Comparison of ENCODE assay signal across 19 cellular contexts in genomic region chr9:8962084-8962483, GRCh38.
DNase-seq lines count a peak whose midpoint lies in the region; ATAC-seq, FAIRE-seq and TF ChIP-seq lines count a peak whose summit lies in the region.
"Had no signal": no experiment of that assay in that cellular context is flagged by ENCODE, and none has a peak within 500 bp of the region (broad histone marks: within the 10 kb centered on the region; RNA-seq: fewer than 3 reads in every experiment).

No MANE protein-coding gene starts in this region.

- H2BK5ac ChIP-seq in H1 (ENCODE audit: low read depth, low read length), result no peak overlapping the region
- no peak overlapping the region for H2BK5ac ChIP-seq in trophoblast cell (ENCODE audit: low read depth, low read length, poor library complexity)

- H3K4me2 ChIP-seq in H1 (ENCODE audit: insufficient read depth in 1 of 2, low read depth in 2 of 2, low read length in 2 of 2) (no peak overlapping the region), trophoblast cell (ENCODE audit: low read length) (no peak overlapping the region)

- H3K23ac ChIP-seq in H1 (ENCODE audit: insufficient read length), result no peak overlapping the region
- H3K23ac ChIP-seq in trophoblast cell (ENCODE audit: low read length), result peak overlapping the region; percentile 81

- no peak overlapping the region for H2BK12ac ChIP-seq in H1 (ENCODE audit: low read depth, low read length)
- H2BK12ac ChIP-seq in trophoblast cell (ENCODE audit: low read length), result no peak overlapping the region

- H3K79me2 ChIP-seq in H1 (ENCODE audit: control insufficient read depth in 1 of 2, insufficient read depth in 2 of 2, low read length in 2 of 2), result no peaks in the 10 kb centered on the region
- H3K79me2 ChIP-seq in trophoblast cell (ENCODE audit: control insufficient read depth, insufficient read depth, low read length, poor library complexity), result no peaks in the 10 kb centered on the region

- TF ChIP-seq POLR2A in H1 (IDR thresholded peaks at IDR 0.05; ENCODE audit: control extremely low read depth in 1 of 2, low read depth in 2 of 2, low read length in 2 of 2) (no peak), vagina (IDR thresholded peaks at IDR 0.05) (no peak)

- no peak overlapping the region for H2BK15ac ChIP-seq in H1 (ENCODE audit: low read length)

- H3K4me1 ChIP-seq in H1 (replicated peaks in 1 of 4; ENCODE audit: control insufficient read depth in 3 of 4, insufficient read depth in 4 of 4, low read length in 3 of 4), result peaks cover 0 to 3% (median 0%) of the 10 kb centered on the region in 4 experiments; a peak in 1 of 7 replicates
- peaks cover 0 to 2% of the 10 kb centered on the region in 2 experiments for H3K4me1 ChIP-seq in trophoblast cell (ENCODE audit: control insufficient read depth in 1 of 2, insufficient read depth in 2 of 2, low read length in 2 of 2)
- no peaks in the 10 kb centered on the region for H3K4me1 ChIP-seq in vagina
- H3K4me1 ChIP-seq: SJSA1 had no signal

- ATAC-seq in GM18861 (IDR thresholded peaks at IDR 0.05; ENCODE audit: unreplicated experiment), result peak; percentile 49
- ATAC-seq: Panc1 had no signal

- no peak overlapping the region for H2BK20ac ChIP-seq in H1 (ENCODE audit: low read length)

- no peak overlapping the region for H3K18ac ChIP-seq in H1 (ENCODE audit: extremely low read depth, low read length)
- H3K18ac ChIP-seq in trophoblast cell (ENCODE audit: low read length), result no peak overlapping the region

- H3K14ac ChIP-seq in H1 (ENCODE audit: insufficient read length) (no peak overlapping the region), trophoblast cell (ENCODE audit: low read length) (no peak overlapping the region)

- H4K12ac ChIP-seq in trophoblast cell (ENCODE audit: low read depth, low read length), result no peak overlapping the region

- no peaks in the 10 kb centered on the region for H3K36me3 ChIP-seq in H1 (ENCODE audit: control insufficient read depth in 2 of 4, insufficient read depth in 4 of 4, low read length in 3 of 4)
- H3K36me3 ChIP-seq in trophoblast cell (ENCODE audit: control insufficient read depth in 1 of 2, insufficient read depth in 2 of 2, low read length in 2 of 2), result no peaks in the 10 kb centered on the region
- no peaks in the 10 kb centered on the region for H3K36me3 ChIP-seq in vagina
- H3K36me3 ChIP-seq: SJSA1 had no signal

- TF ChIP-seq CTCF in H1 (IDR thresholded peaks at IDR 0.05; ENCODE audit: control extremely low read depth in 1 of 3, insufficient read depth in 1 of 3, low read depth in 1 of 3, low read length in 3 of 3) (no peak), vagina (IDR thresholded peaks at IDR 0.05) (no peak)

- H2AFZ ChIP-seq in H1 (ENCODE audit: low read length) (0 out of 2 replicates have a peak overlapping the region, but pooled peaks have one; percentile 40), trophoblast cell (ENCODE audit: insufficient read depth, low read length, poor library complexity) (no peak overlapping the region)

- H3K9ac ChIP-seq in H1 (replicated peaks in 1 of 4; ENCODE audit: extremely low read depth in 1 of 4, low read depth in 3 of 4, low read length in 3 of 4) (no peak overlapping the region), trophoblast cell (ENCODE audit: low read length) (no peak overlapping the region)

- no peaks in the 10 kb centered on the region for H3K23me2 ChIP-seq in H1 (ENCODE audit: low read depth, low read length)

- H3K56ac ChIP-seq in H1 (replicated peaks; ENCODE audit: insufficient read length, low read depth, low read length), result no peak overlapping the region

- no peak overlapping the region for H4K91ac ChIP-seq in H1 (replicated peaks; ENCODE audit: insufficient read length, low read length)
- no peak overlapping the region for H4K91ac ChIP-seq in trophoblast cell (ENCODE audit: low read depth, low read length)

- H3K9me3 ChIP-seq in H1 (ENCODE audit: insufficient read depth in 2 of 2, low read depth in 1 of 2, low read length in 1 of 2) (no peaks in the 10 kb centered on the region), trophoblast cell (ENCODE audit: insufficient read depth, low read depth, low read length) (no peaks in the 10 kb centered on the region), vagina (no peaks in the 10 kb centered on the region)
- H3K9me3 ChIP-seq: SJSA1 had no signal

- POLR2A ChIA-PET in H1 (lab: Charles Lee; ENCODE audit: partially characterized antibody), result no interaction called here

- H4K8ac ChIP-seq in H1 (ENCODE audit: extremely low read depth, insufficient read depth, low read length), result no peak overlapping the region
- H4K8ac ChIP-seq in trophoblast cell (ENCODE audit: low read depth, low read length), result no peak overlapping the region

- FAIRE-seq in H1 (lab: Jason Lieb, UNC), result no peak
- FAIRE-seq: A204.1, G401.6, GM19239, H54 had no signal

- CTCF ChIA-PET in H1 (lab: Charles Lee; ENCODE audit: partially characterized antibody), result interaction anchor here (0.5 to 0.8 kb wide), 2 partner anchors 250 to 829 kb away, joined by 3 to 4 read pairs; no protein-coding TSS in a partner anchor

- no peak overlapping the region for H3K4me3 ChIP-seq in H1 (ENCODE audit: extremely low read depth in 1 of 4, insufficient read depth in 2 of 4, low read depth in 3 of 4, low read length in 4 of 4)
- H3K4me3 ChIP-seq in trophoblast cell (ENCODE audit: low read depth, low read length), result no peak overlapping the region
- H3K4me3 ChIP-seq in vagina, result no peak overlapping the region
- H3K4me3 ChIP-seq: SJSA1 had no signal

- no peak overlapping the region for H2BK120ac ChIP-seq in H1 (replicated peaks; ENCODE audit: low read depth, low read length)
- no peak overlapping the region for H2BK120ac ChIP-seq in trophoblast cell (ENCODE audit: insufficient read depth, low read length, poor library complexity)

- H4K5ac ChIP-seq in H1 (ENCODE audit: insufficient read length, low read depth, low read length), result no peak overlapping the region

- H3K79me1 ChIP-seq in H1 (ENCODE audit: low read depth, low read length) (no peaks in the 10 kb centered on the region), trophoblast cell (ENCODE audit: low read length) (no peaks in the 10 kb centered on the region)

- no peak for TF ChIP-seq EP300 in H1 (IDR thresholded peaks at IDR 0.05; ENCODE audit: borderline replicate concordance in 1 of 2, low read depth in 2 of 2, low read length in 2 of 2)

- 87% methylated on average over 2 of the region's 2 CpGs; no CpG with 5 or more reads in 1 of the 2 experiments for WGBS in H1 (ENCODE audit: extremely low coverage in 1 of 2, insufficient coverage in 1 of 2, insufficient read length in 1 of 2, insufficient replicate concordance in 2 of 2, low coverage in 1 of 2, low lambda C conversion rate in 2 of 2, missing lambda C conversion rate in 1 of 2), 2 experiments
- WGBS in trophoblast cell (ENCODE audit: extremely low coverage, insufficient coverage, insufficient read length), result no CpG with 5 or more reads among the region's 2 CpGs

- H3K27ac ChIP-seq in H1 (ENCODE audit: low read depth, low read length) (no peak overlapping the region), trophoblast cell (ENCODE audit: low read depth, low read length) (no peak overlapping the region), vagina (no peak overlapping the region)
- H3K27ac ChIP-seq: SJSA1 had no signal

- intact Hi-C loops in vagina (cut with DNase I), result no loop called here

- H2AK5ac ChIP-seq in H1 (ENCODE audit: low read depth, low read length) (no peak overlapping the region), trophoblast cell (ENCODE audit: low read length) (no peak overlapping the region)

- H3K4ac ChIP-seq in H1 (replicated peaks; ENCODE audit: insufficient read length, low read depth, low read length), result no peak overlapping the region
- no peak overlapping the region for H3K4ac ChIP-seq in trophoblast cell (ENCODE audit: low read depth, low read length)

- peak; percentile 55 for DNase-seq in HT1080 (ENCODE audit: low read depth)
- DNase-seq in H1 (ENCODE audit: low read depth in 1 of 2, low spot score in 2 of 2), result no peak
- DNase-seq in trophoblast cell, result no peak
- DNase-seq in vagina (ENCODE audit: extremely low spot score in 2 of 2), result no peak
- DNase-seq in SIG-M5 (lab: John Stamatoyannopoulos, UW), result no peak
- DNase-seq in NCI-H1048 (lab: John Stamatoyannopoulos, UW), result no peak
- DNase-seq: HFFc6, KG1, NCI-H1105 treated with DMSO at 0.1 percent for 48 hours, NCI-H2029 treated with DMSO at 0.1 percent for 48 hours, NCI-H345, NCI-H774 had no signal

- no peaks in the 10 kb centered on the region for H4K20me1 ChIP-seq in H1 (replicated peaks in 1 of 2; ENCODE audit: control insufficient read depth in 1 of 2, insufficient read depth in 2 of 2, low read length in 2 of 2)

- H3K27me3 ChIP-seq in H1 (replicated peaks in 1 of 4; ENCODE audit: control insufficient read depth in 3 of 4, extremely low read depth in 1 of 4, insufficient read depth in 3 of 4, low read length in 3 of 4) (no peaks in the 10 kb centered on the region), trophoblast cell (ENCODE audit: insufficient read depth, low read length) (no peaks in the 10 kb centered on the region), vagina (no peaks in the 10 kb centered on the region)
- H3K27me3 ChIP-seq: SJSA1 had no signal

- TF ChIP-seq RAD21 in H1 (IDR thresholded peaks at IDR 0.05 in 1 of 2, conservative IDR thresholded peaks at IDR 0.05 in 1 of 2; ENCODE audit: low read depth in 2 of 2, low read length in 2 of 2), result no peak

TF ChIP-seq in H1, 55 proteins besides CTCF, POLR2A, EP300 and RAD21:
- no peak for TF ChIP-seq RFX5 (IDR thresholded peaks at IDR 0.05; ENCODE audit: borderline replicate concordance, low read depth, low read length)
- no peak for TF ChIP-seq GTF2F1 (IDR thresholded peaks at IDR 0.05; ENCODE audit: borderline replicate concordance, low read depth, low read length)
- TF ChIP-seq TBP (IDR thresholded peaks at IDR 0.05; ENCODE audit: low read depth, low read length), result no peak
